In the genomic region with DNA sequence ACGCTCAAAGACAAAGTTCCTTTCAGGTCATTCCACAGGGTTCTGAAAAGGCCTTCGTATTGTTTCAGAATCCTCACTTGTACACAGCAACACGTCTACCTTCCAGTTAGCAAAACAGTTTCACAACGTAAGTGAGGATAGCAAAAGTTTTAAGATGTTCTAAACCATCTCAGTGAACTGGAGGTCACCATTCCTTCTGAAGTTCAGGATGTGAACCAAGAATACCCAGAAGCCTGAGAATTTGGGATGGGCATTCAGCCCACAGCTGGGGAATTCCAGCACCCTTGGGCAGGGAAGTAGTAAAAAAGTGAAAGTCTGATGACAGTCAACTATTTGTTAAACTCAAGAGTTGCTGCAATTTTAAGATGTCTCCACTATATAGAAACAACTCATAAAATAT, we compare ENCODE assay signal across 16 cellular contexts.
DNase-seq lines count a peak whose midpoint lies in the region; ATAC-seq and TF ChIP-seq lines count a peak whose summit lies in the region.
"Had no signal": no experiment of that assay in that cellular context is flagged by ENCODE, and none has a peak within 500 bp of the region (broad histone marks: within the 10 kb centered on the region; RNA-seq: fewer than 3 reads in every experiment).

No MANE protein-coding gene starts in this region.

- H2AFZ ChIP-seq in neuronal stem cell (ENCODE audit: low read length) = no peak overlapping the region
- H2AFZ ChIP-seq: GM23248 had no signal

- no CpG with 5 or more reads among the region's 4 CpGs for WGBS in neuronal stem cell (ENCODE audit: extremely low coverage in 2 of 2, insufficient read length in 2 of 2, insufficient replicate concordance in 1 of 2), 2 donors
- WGBS in heart left ventricle, 4 donors = 75 to 87% (median 80%) methylated on average over 4 of the region's 4 CpGs

- intact Hi-C loops in heart left ventricle (cut with DNase I) = loop anchor here in 1 of 10 donors (10.0 kb wide), 1 partner anchor 809 kb away; no protein-coding TSS in a partner anchor

- H3K36me3 ChIP-seq in neuronal stem cell (replicated peaks in 1 of 2; ENCODE audit: control insufficient read depth in 2 of 2, insufficient read depth in 2 of 2, low read length in 2 of 2) (no peaks in the 10 kb centered on the region), heart left ventricle (no peaks in the 10 kb centered on the region)

- no peak overlapping the region for H3K4ac ChIP-seq in neuronal stem cell (ENCODE audit: low read length)

- no peaks in the 10 kb centered on the region for H3K9me3 ChIP-seq in neuronal stem cell (replicated peaks in 1 of 2; ENCODE audit: control insufficient read depth in 2 of 2, insufficient read depth in 1 of 2, low read depth in 1 of 2, low read length in 2 of 2)
- no peaks in the 10 kb centered on the region for H3K9me3 ChIP-seq in heart left ventricle

- ATAC-seq in heart left ventricle = no peak
- no peak for ATAC-seq in HG02885 (IDR thresholded peaks at IDR 0.05; ENCODE audit: poor library complexity, unreplicated experiment)
- ATAC-seq: K562 had no signal

- H3K4me3 ChIP-seq in AG10803 (ENCODE audit: low read length) (no peak overlapping the region), fibroblast of the aortic adventitia (ENCODE audit: low read depth, low read length) (no peak overlapping the region), neuronal stem cell (ENCODE audit: low read length in 2 of 2) (no peak overlapping the region), heart left ventricle (no peak overlapping the region)
- H3K4me3 ChIP-seq: GM23248, K562 had no signal

- H2BK12ac ChIP-seq in neuronal stem cell (ENCODE audit: low read length) = no peak overlapping the region

- H3K79me1 ChIP-seq in neuronal stem cell (ENCODE audit: low read depth, low read length) = no peaks in the 10 kb centered on the region

- H3K4me2 ChIP-seq in neuronal stem cell (ENCODE audit: insufficient read depth, low read length, poor library complexity, severe bottlenecking) = no peak overlapping the region

- no peak for TF ChIP-seq POLR2A in heart left ventricle (IDR thresholded peaks at IDR 0.05)

- H2BK120ac ChIP-seq in neuronal stem cell (ENCODE audit: low read depth, low read length) = no peak overlapping the region

- peak overlapping the region; percentile 17 for H4K8ac ChIP-seq in neuronal stem cell (ENCODE audit: low read depth, low read length)

- H3K27ac ChIP-seq in neuronal stem cell (replicated peaks; ENCODE audit: low read length) (no peak overlapping the region), heart left ventricle (no peak overlapping the region)
- H3K27ac ChIP-seq: GM23248, HL-60 had no signal

- no peak overlapping the region for H2BK15ac ChIP-seq in neuronal stem cell (ENCODE audit: low read length)

- H2AK5ac ChIP-seq in neuronal stem cell (ENCODE audit: low read depth, low read length) = no peak overlapping the region

- TF ChIP-seq CTCF in AG10803 (conservative IDR thresholded peaks at IDR 0.05; ENCODE audit: low read length) = no peak
- TF ChIP-seq CTCF in fibroblast of the aortic adventitia (IDR thresholded peaks at IDR 0.05; ENCODE audit: insufficient read depth, low read length) = no peak
- no peak for TF ChIP-seq CTCF in heart left ventricle (IDR thresholded peaks at IDR 0.05)

- no peak overlapping the region for H3K14ac ChIP-seq in neuronal stem cell (ENCODE audit: low read length)

- H2BK5ac ChIP-seq in neuronal stem cell (ENCODE audit: low read length) = no peak overlapping the region

- peak; percentile 49 for DNase-seq in AG10803 (ENCODE audit: low read depth)
- DNase-seq in RPMI7951 (ENCODE audit: low read depth) = peak; percentile 53
- DNase-seq in fibroblast of the aortic adventitia (ENCODE audit: low read depth) = peak; percentile 52
- DNase-seq in neuronal stem cell (ENCODE audit: low spot score) = no peak
- no peak for DNase-seq in Kasumi-1 (lab: John Stamatoyannopoulos, UW)
- DNase-seq in heart left ventricle = no peak
- no peak for DNase-seq in D341Med (ENCODE audit: low spot score)
- DNase-seq: COR-L47, GM23248, NCI-H1417, NCI-H1930, NCI-H2171, SHP77 treated with DMSO at 0.1 percent for 48 hours had no signal

- no peak overlapping the region for H3K18ac ChIP-seq in neuronal stem cell (ENCODE audit: low read length)

- H3K23ac ChIP-seq in neuronal stem cell (ENCODE audit: low read depth, low read length, poor library complexity) = no peak overlapping the region

- H3K4me1 ChIP-seq in neuronal stem cell (ENCODE audit: control insufficient read depth in 2 of 2, insufficient read depth in 1 of 2, low read depth in 1 of 2, low read length in 2 of 2) (no peaks in the 10 kb centered on the region), heart left ventricle (no peaks in the 10 kb centered on the region)

- no peak overlapping the region for H4K91ac ChIP-seq in neuronal stem cell (ENCODE audit: low read depth, low read length, poor library complexity)

- no peak overlapping the region for H3K9ac ChIP-seq in neuronal stem cell (ENCODE audit: low read depth, low read length, poor library complexity)
- H3K9ac ChIP-seq: GM23248 had no signal

- no peaks in the 10 kb centered on the region for H3K27me3 ChIP-seq in neuronal stem cell (ENCODE audit: control insufficient read depth in 3 of 3, insufficient read depth in 3 of 3, low read depth in 1 of 3, low read length in 3 of 3)
- H3K27me3 ChIP-seq in heart left ventricle = no peaks in the 10 kb centered on the region

Comparison
In these comparisons a context has a peak if more than half of its experiments do, and no peak if none do; other contexts are left out.
1. DNase-seq: peak in AG10803 (single experiment), RPMI7951 (single experiment) and fibroblast of the aortic adventitia (single experiment); none in neuronal stem cell (single experiment), Kasumi-1 (0 of 2), heart left ventricle (0 of 5) and D341Med (single experiment).